ENCODE assay signal across 18 cellular contexts in genomic region chr1:15036101-15036500, GRCh38.
A peak's percentile ranks its signal among the peaks of the same experiment; 100 is the strongest.
DNase-seq lines count a peak whose midpoint lies in the region; ATAC-seq and TF ChIP-seq lines count a peak whose summit lies in the region.
"Had no signal": no experiment of that assay in that cellular context is flagged by ENCODE, and none has a peak within 500 bp of the region (broad histone marks: within the 10 kb centered on the region; RNA-seq: fewer than 3 reads in every experiment).

No MANE protein-coding gene starts in this region.

- H3K79me2 ChIP-seq in osteoblast (ENCODE audit: insufficient read depth, low read length): peaks cover 1% of the 10 kb centered on the region

- WGBS in neuronal stem cell (ENCODE audit: extremely low coverage in 2 of 2, insufficient read length in 2 of 2, insufficient replicate concordance in 1 of 2), 2 donors: no CpG with 5 or more reads among the region's 10 CpGs

- H3K27me3 Mint-ChIP-seq in stimulated activated naive CD8-positive, alpha-beta T cell treated with anti-CD3 and anti-CD28 coated beads, Interleukin-15, amount 100 ng/mL, for 72 hours: no peaks in the 10 kb centered on the region
- H3K27me3 Mint-ChIP-seq: B cell; CD4-positive, alpha-beta T cell had no signal

- H3K9ac ChIP-seq in neuronal stem cell (ENCODE audit: low read depth, low read length, poor library complexity): no peak overlapping the region
- H3K9ac ChIP-seq: BLaER1 treated with 17β-estradiol and CSF1 and Interleukin-3, amounts not matched to agents 10 nM and 100 nM had no signal

- H3K23ac ChIP-seq in neuronal stem cell (ENCODE audit: low read depth, low read length, poor library complexity): no peak overlapping the region

- H2BK5ac ChIP-seq in neuronal stem cell (ENCODE audit: low read length): no peak overlapping the region

- peaks cover 0 to 44% of the 10 kb centered on the region in 2 donors for H3K36me3 ChIP-seq in neuronal stem cell (replicated peaks in 1 of 2; ENCODE audit: control insufficient read depth in 2 of 2, insufficient read depth in 2 of 2, low read length in 2 of 2)
- peaks cover 5% of the 10 kb centered on the region for H3K36me3 ChIP-seq in osteoblast (ENCODE audit: insufficient read depth, low read length)

- H3K4me3 ChIP-seq in neuronal stem cell (ENCODE audit: low read length in 2 of 2): no peak overlapping the region
- no peak overlapping the region for H3K4me3 ChIP-seq in osteoblast (ENCODE audit: insufficient read depth, low read length)
- H3K4me3 ChIP-seq: A549; BLaER1 treated with 17β-estradiol and CSF1 and Interleukin-3, amounts not matched to agents 10 nM and 100 nM had no signal

- H3K27ac ChIP-seq in neuronal stem cell (replicated peaks; ENCODE audit: low read length) (no peak overlapping the region), osteoblast (ENCODE audit: low read depth, low read length) (no peak overlapping the region)
- H3K27ac ChIP-seq: 22Rv1; A549; BLaER1 treated with 17β-estradiol and CSF1 and Interleukin-3, amounts not matched to agents 10 nM and 100 nM; C4-2B had no signal

- H2BK120ac ChIP-seq in neuronal stem cell (ENCODE audit: low read depth, low read length): no peak overlapping the region

- no peaks in the 10 kb centered on the region for H3K27me3 ChIP-seq in neuronal stem cell (ENCODE audit: control insufficient read depth in 3 of 3, insufficient read depth in 3 of 3, low read depth in 1 of 3, low read length in 3 of 3)
- no peaks in the 10 kb centered on the region for H3K27me3 ChIP-seq in osteoblast (ENCODE audit: insufficient read depth, low read length)
- H3K27me3 ChIP-seq: BLaER1 treated with 17β-estradiol and CSF1 and Interleukin-3, amounts not matched to agents 10 nM and 100 nM had no signal

- no peak overlapping the region for H3K14ac ChIP-seq in neuronal stem cell (ENCODE audit: low read length)

- TF ChIP-seq CTCF in osteoblast (IDR thresholded peaks at IDR 0.05; ENCODE audit: extremely low read depth, low read depth, low read length): no peak

- no peak for DNase-seq in stimulated activated naive CD8-positive, alpha-beta T cell treated with anti-CD3 and anti-CD28 coated beads, Interleukin-15, amount 100 ng/mL, for 72 hours
- no peak for DNase-seq in stimulated activated naive CD8-positive, alpha-beta T cell treated with anti-CD3 and anti-CD28 coated beads, Interleukin-15, Interleukin-2, amounts not matched to agents 100 U/mL and 50 U/mL, for 24 hours
- DNase-seq in neuronal stem cell (ENCODE audit: low spot score) (no peak), osteoblast (ENCODE audit: insufficient read length, low spot score, missing footprints) (peak; percentile 1), NCI-H1417 treated with DMSO at 0.1 percent for 48 hours (lab: John Stamatoyannopoulos, UW) (no peak)
- DNase-seq: AML-193; Caco-2; Calu3; CD4-positive, alpha-beta T cell; CD8-positive, alpha-beta T cell; DMS79 treated with DMSO at 0.1 percent for 48 hours; GF-D8 had no signal

- no peaks in the 10 kb centered on the region for H3K79me1 ChIP-seq in neuronal stem cell (ENCODE audit: low read depth, low read length)

- H4K91ac ChIP-seq in neuronal stem cell (ENCODE audit: low read depth, low read length, poor library complexity): peak overlapping the region; percentile 53

- H2AFZ ChIP-seq in neuronal stem cell (ENCODE audit: low read length) (no peak overlapping the region), osteoblast (ENCODE audit: low read length) (no peak overlapping the region)

- H2AK5ac ChIP-seq in neuronal stem cell (ENCODE audit: low read depth, low read length): no peak overlapping the region

- H3K4me1 ChIP-seq in neuronal stem cell (ENCODE audit: control insufficient read depth in 2 of 2, insufficient read depth in 1 of 2, low read depth in 1 of 2, low read length in 2 of 2) (peaks cover 0 to 6% of the 10 kb centered on the region in 2 donors), osteoblast (ENCODE audit: insufficient read depth, low read length) (peaks cover 11% of the 10 kb centered on the region)
- H3K4me1 ChIP-seq: A549, Caco-2 had no signal

- H3K18ac ChIP-seq in neuronal stem cell (ENCODE audit: low read length): no peak overlapping the region

- H4K20me1 ChIP-seq in osteoblast (ENCODE audit: insufficient read depth, low read length): peaks cover 15% of the 10 kb centered on the region

- no peak overlapping the region for H3K27ac Mint-ChIP-seq in stimulated activated naive CD8-positive, alpha-beta T cell treated with anti-CD3 and anti-CD28 coated beads, Interleukin-15, amount 100 ng/mL, for 72 hours
- H3K27ac Mint-ChIP-seq: B cell; CD4-positive, alpha-beta T cell; CD8-positive, alpha-beta T cell had no signal

- no peaks in the 10 kb centered on the region for H3K9me3 ChIP-seq in neuronal stem cell (replicated peaks in 1 of 2; ENCODE audit: control insufficient read depth in 2 of 2, insufficient read depth in 1 of 2, low read depth in 1 of 2, low read length in 2 of 2)
- no peaks in the 10 kb centered on the region for H3K9me3 ChIP-seq in osteoblast (ENCODE audit: low read depth, low read length)
- H3K9me3 ChIP-seq: A549, Caco-2 had no signal

- H2BK15ac ChIP-seq in neuronal stem cell (ENCODE audit: low read length): no peak overlapping the region

- no peak overlapping the region for H4K8ac ChIP-seq in neuronal stem cell (ENCODE audit: low read depth, low read length)

- H3K4me3 Mint-ChIP-seq in stimulated activated naive CD8-positive, alpha-beta T cell treated with anti-CD3 and anti-CD28 coated beads, Interleukin-15, amount 100 ng/mL, for 72 hours: no peak overlapping the region
- H3K4me3 Mint-ChIP-seq: B cell; CD4-positive, alpha-beta T cell; CD8-positive, alpha-beta T cell had no signal

- peaks cover 9% of the 10 kb centered on the region for H3K4me1 Mint-ChIP-seq in stimulated activated naive CD8-positive, alpha-beta T cell treated with anti-CD3 and anti-CD28 coated beads, Interleukin-15, amount 100 ng/mL, for 72 hours

- H3K4ac ChIP-seq in neuronal stem cell (ENCODE audit: low read length): no peak overlapping the region

- H3K4me2 ChIP-seq in neuronal stem cell (ENCODE audit: insufficient read depth, low read length, poor library complexity, severe bottlenecking): no peak overlapping the region
- no peak overlapping the region for H3K4me2 ChIP-seq in osteoblast (ENCODE audit: insufficient read depth, low read length)
- H3K4me2 ChIP-seq: A549; BLaER1 treated with 17β-estradiol and CSF1 and Interleukin-3, amounts not matched to agents 10 nM and 100 nM had no signal

- H2BK12ac ChIP-seq in neuronal stem cell (ENCODE audit: low read length): no peak overlapping the region

- no peaks in the 10 kb centered on the region for H3K9me3 Mint-ChIP-seq in stimulated activated naive CD8-positive, alpha-beta T cell treated with anti-CD3 and anti-CD28 coated beads, Interleukin-15, amount 100 ng/mL, for 72 hours
- H3K9me3 Mint-ChIP-seq: CD4-positive, alpha-beta T cell; CD8-positive, alpha-beta T cell had no signal

- ATAC-seq in stimulated activated naive CD8-positive, alpha-beta T cell treated with anti-CD3 and anti-CD28 coated beads, Interleukin-15, amount 100 ng/mL, for 72 hours: peak; percentile 29
- ATAC-seq in stimulated activated naive CD8-positive, alpha-beta T cell treated with anti-CD3 and anti-CD28 coated beads, Interleukin-15, Interleukin-2, amounts not matched to agents 100 U/mL and 50 U/mL, for 24 hours: no peak
- no peak for ATAC-seq in HG03460 (IDR thresholded peaks at IDR 0.05; ENCODE audit: unreplicated experiment)
- ATAC-seq: A549; CD8-positive, alpha-beta T cell had no signal
